ENCODE assay signal across 29 cellular contexts in the genomic region with DNA sequence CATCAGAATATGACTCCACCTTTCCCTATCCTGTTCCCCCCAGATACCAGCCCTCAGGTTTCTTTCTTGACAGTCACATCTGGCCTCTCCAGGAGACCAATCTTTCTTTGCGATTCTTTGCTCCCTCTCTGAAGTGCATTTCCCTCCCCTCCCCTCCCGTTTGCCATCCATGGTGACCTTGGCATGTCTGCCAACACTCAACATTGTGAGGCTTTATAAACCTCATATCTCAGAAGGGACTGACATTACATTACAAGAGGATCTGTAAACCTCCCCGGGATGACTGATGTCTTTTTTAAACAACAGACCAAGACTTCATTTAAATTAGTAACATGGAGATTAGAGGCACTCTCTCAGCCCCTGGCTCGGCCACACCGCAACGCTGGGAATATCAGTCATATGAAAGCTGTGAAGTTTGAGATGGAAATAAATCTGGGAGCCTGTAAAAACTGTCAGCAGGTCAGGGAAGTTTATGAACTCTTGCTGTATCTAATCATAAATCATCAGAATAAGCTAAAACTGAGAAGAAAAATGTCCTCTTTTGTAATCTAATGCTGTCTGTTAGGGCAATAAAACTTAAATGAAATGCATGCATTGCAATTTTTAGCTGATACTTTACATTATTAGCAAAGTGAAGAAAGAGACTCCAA.
DNase-seq lines count a peak whose midpoint lies in the region; ATAC-seq and TF ChIP-seq lines count a peak whose summit lies in the region.
"Had no signal": no experiment of that assay in that cellular context is flagged by ENCODE, and none has a peak within 500 bp of the region (broad histone marks: within the 10 kb centered on the region; RNA-seq: fewer than 3 reads in every experiment).

No MANE protein-coding gene starts in this region.

- H3K9ac ChIP-seq in colonic mucosa (ENCODE audit: low read depth in 2 of 2, low read length in 2 of 2), result no peak overlapping the region
- H3K9ac ChIP-seq: BLaER1, KMS-11 had no signal

- H3K4me3 ChIP-seq in colonic mucosa, result no peak overlapping the region
- H3K4me3 ChIP-seq: BLaER1, GM12878, SK-N-MC had no signal

- intact Hi-C loops in left ventricle myocardium superior (cut with micrococcal nuclease), result no loop called here
- intact Hi-C loops in cardiac septum (cut with DNase I), result no loop called here
- intact Hi-C loops in colonic mucosa (cut with DNase I), result no loop called here

- no peak overlapping the region for H3K4me3 Mint-ChIP-seq in nephron progenitor cell
- H3K4me3 Mint-ChIP-seq: CD4-positive, alpha-beta T cell; HFFc6 had no signal

- no peak for DNase-seq in left ventricle myocardium superior
- DNase-seq in cardiac septum (ENCODE audit: low spot score), result no peak
- peak; percentile 32 for DNase-seq in colonic mucosa
- no peak for DNase-seq in nephron progenitor cell
- no peak for DNase-seq in NCI-H345 (lab: John Stamatoyannopoulos, UW)
- no peak for DNase-seq in GOT3 (lab: John Stamatoyannopoulos, UW)
- DNase-seq: CD4-positive, alpha-beta T cell; COR-L47; DMS 273 treated with DMSO at 0.1 percent for 48 hours; DMS79; EL; GDM1; H7; HFFc6; IMR-90; MM.1S; NCI-H1048; NCI-H1417; NCI-H1694; NCI-H2029 treated with DMSO at 0.1 percent for 48 hours; NCI-H526 treated with DMSO at 0.1 percent for 48 hours; SIG-M5 had no signal

- ATAC-seq in left ventricle myocardium superior, result peak; percentile 69
- ATAC-seq in GM19467 (IDR thresholded peaks at IDR 0.05; ENCODE audit: unreplicated experiment), result no peak
- ATAC-seq: GM12878, Panc1 had no signal

- peaks cover 6% of the 10 kb centered on the region for H3K9me3 Mint-ChIP-seq in nephron progenitor cell
- H3K9me3 Mint-ChIP-seq: CD4-positive, alpha-beta T cell had no signal

- no peaks in the 10 kb centered on the region for H3K4me1 ChIP-seq in colonic mucosa
- H3K4me1 ChIP-seq: BLaER1 had no signal

- H3K9me3 ChIP-seq in colonic mucosa, result no peaks in the 10 kb centered on the region
- H3K9me3 ChIP-seq: BLaER1 had no signal

- H3K36me3 Mint-ChIP-seq in nephron progenitor cell (ENCODE audit: low read depth), result no peaks in the 10 kb centered on the region

- H3K27me3 ChIP-seq in colonic mucosa, result no peaks in the 10 kb centered on the region
- H3K27me3 ChIP-seq: BLaER1 had no signal

- TF ChIP-seq CTCF in colonic mucosa (IDR thresholded peaks at IDR 0.05) (no peak), nephron progenitor cell (IDR thresholded peaks at IDR 0.05) (no peak)

- peak overlapping the region; percentile 46 for H3K27ac Mint-ChIP-seq in nephron progenitor cell
- H3K27ac Mint-ChIP-seq: CD4-positive, alpha-beta T cell; HFFc6 had no signal

- H3K4me1 Mint-ChIP-seq in nephron progenitor cell, result peaks cover 20% of the 10 kb centered on the region

- no peak overlapping the region for H3K27ac ChIP-seq in colonic mucosa
- H3K27ac ChIP-seq: BLaER1, KMS-11, RWPE1, SK-N-MC had no signal

- H3K36me3 ChIP-seq in colonic mucosa, result no peaks in the 10 kb centered on the region
- H3K36me3 ChIP-seq: BLaER1 had no signal

- peaks cover 8% of the 10 kb centered on the region for H3K27me3 Mint-ChIP-seq in nephron progenitor cell (ENCODE audit: low read depth, poor library complexity)
- H3K27me3 Mint-ChIP-seq: CD4-positive, alpha-beta T cell had no signal
